In the genomic region with DNA sequence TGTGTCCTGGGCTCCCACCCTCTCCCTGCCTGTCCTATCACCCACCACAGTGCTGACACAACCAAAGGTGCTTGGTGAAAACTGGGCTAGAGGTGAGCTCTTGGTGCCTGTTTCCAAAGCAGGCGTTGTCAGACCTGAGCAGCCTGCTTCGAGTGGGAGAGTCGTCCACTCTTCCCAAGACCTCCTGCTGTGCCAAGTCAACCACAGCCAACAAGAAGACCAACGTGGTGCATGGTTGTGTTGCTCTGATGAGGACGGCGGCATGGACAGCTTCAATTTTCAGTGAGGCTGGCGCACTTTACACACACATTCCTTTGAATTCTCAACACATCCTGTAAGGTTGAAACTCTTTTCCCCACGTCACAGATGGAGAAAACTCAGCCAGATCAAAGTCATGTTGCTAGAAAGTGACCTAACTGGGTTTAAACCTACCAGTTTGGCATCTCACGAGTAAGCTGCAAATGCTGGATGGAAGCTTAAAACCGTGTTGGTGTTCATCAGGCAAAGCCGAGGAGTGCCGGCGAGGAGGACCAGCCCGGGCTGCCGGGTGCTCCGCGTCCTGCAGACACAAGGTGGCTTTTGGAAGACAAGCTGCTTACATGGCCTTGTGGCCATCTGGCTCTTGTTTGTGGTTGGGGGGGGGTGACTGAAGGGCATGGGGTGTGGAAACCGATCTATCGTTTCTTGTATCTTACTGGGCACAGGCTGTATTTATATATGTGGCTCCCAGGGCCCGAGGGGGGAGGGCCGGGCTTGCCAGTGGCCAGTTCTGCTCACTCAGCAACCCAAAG, we compare ENCODE assay signal across 24 cellular contexts.
"Had no signal": no experiment of that assay in that cellular context is flagged by ENCODE, and none has a peak within 500 bp of the region (broad histone marks: within the 10 kb centered on the region; RNA-seq: fewer than 3 reads in every experiment).

No MANE protein-coding gene starts in this region.

- H3K9me3 ChIP-seq: ascending aorta, esophagus squamous epithelium, heart right ventricle, neutrophil, right lobe of liver, tibial artery had no signal

- H3K4me3 ChIP-seq: ascending aorta, esophagus squamous epithelium, heart right ventricle, right lobe of liver, tibial artery had no signal

- H3K27ac ChIP-seq: ascending aorta, brain microvascular endothelial cell, epithelial cell of prostate, esophagus squamous epithelium, heart right ventricle, neutrophil, right lobe of liver, tibial artery had no signal

- DNase-seq: activated B cell treated with CpG ODN at 0.5 μM for 24 hours; activated CD4-positive, alpha-beta T cell treated with anti-CD3 and anti-CD28 coated beads for 36 hours; activated CD8-positive, alpha-beta memory T cell treated with anti-CD3 and anti-CD28 coated beads, Interleukin-2, amount 50 U/mL, for 4 hours; activated gamma-delta T cell; activated naive CD4-positive, alpha-beta T cell treated with anti-CD3 and anti-CD28 coated beads, Interleukin-2, amount 10 ng/mL, durations not matched to agents 7 days and 5 days; activated naive CD8-positive, alpha-beta T cell treated with anti-CD3 and anti-CD28 coated beads, Interleukin-2, amount 10 ng/mL, durations not matched to agents 7 days and 5 days; activated T-cell treated with anti-CD3 and anti-CD28 coated beads, Interleukin-2, amount 50 U/mL, for 24 hours; brain microvascular endothelial cell; effector CD4-positive, alpha-beta T cell; esophagus squamous epithelium; foreskin melanocyte; heart right ventricle; left cardiac atrium; left ventricle myocardium superior; right lobe of liver; stimulated activated CD4-positive, alpha-beta T cell treated with anti-CD3 and anti-CD28 coated beads, Interleukin-4, amount 100 ng/mL, for 24 hours; stimulated activated naive CD8-positive, alpha-beta T cell treated with anti-CD3 and anti-CD28 coated beads, Interleukin-15, amount 100 ng/mL, for 72 hours; T1000; tibial artery had no signal

- H3K4me1 ChIP-seq: ascending aorta, esophagus squamous epithelium, heart right ventricle, right lobe of liver, tibial artery had no signal

- H3K27me3 ChIP-seq: ascending aorta, brain microvascular endothelial cell, right lobe of liver had no signal

- H3K36me3 ChIP-seq: ascending aorta, brain microvascular endothelial cell, esophagus squamous epithelium, heart right ventricle, neutrophil, right lobe of liver, tibial artery had no signal

- ATAC-seq: activated CD4-positive, alpha-beta T cell treated with anti-CD3 and anti-CD28 coated beads for 36 hours; heart right ventricle; left cardiac atrium; left ventricle myocardium superior; right lobe of liver; stimulated activated memory B cell treated with anti-CD40 and anti-IgM and Interleukin-4, amounts not matched to agents 10 μg/mL and 1 μg/mL and 100 μg/mL, for 72 hours; stimulated activated naive CD8-positive, alpha-beta T cell treated with anti-CD3 and anti-CD28 coated beads, Interleukin-15, amount 100 ng/mL, for 72 hours; T-helper 17 cell had no signal
